In the genomic region with DNA sequence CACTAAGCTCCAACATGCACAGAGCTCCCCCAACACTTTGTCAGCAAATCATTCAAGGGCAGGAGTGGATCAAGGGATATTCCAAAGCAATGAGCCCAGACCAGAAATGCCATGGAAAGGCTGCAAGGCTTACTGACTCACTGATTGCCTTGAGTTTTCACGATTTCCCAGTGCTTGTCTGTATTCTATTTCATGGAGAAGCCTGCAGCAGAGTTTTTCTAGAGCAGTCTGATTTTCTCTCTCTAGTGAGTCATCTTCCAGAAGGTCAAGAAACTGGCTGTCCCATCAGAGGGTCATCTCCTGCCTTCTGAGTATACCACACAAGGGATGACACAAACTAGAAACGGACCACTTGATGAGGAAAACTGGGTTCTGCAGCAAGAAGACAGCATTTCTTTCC, we compare ENCODE assay signal across 1 cellular context.
TF ChIP-seq lines count a peak whose summit lies in the region.

No MANE protein-coding gene starts in this region.

TF ChIP-seq in IMR-90, 13 proteins besides CTCF, POLR2A, EP300 and RAD21:
- TF ChIP-seq FOS (IDR thresholded peaks at IDR 0.05; ENCODE audit: low read depth, low read length): 0 out of 2 replicates have a peak, but pooled peaks have one; percentile 38
- TF ChIP-seq CEBPB (IDR thresholded peaks at IDR 0.05; ENCODE audit: low read depth, low read length): no peak
